Comparison of ENCODE assay signal across 28 cellular contexts in genomic region chr11:77424639-77425038, GRCh38.
"Had no signal": no experiment of that assay in that cellular context is flagged by ENCODE, and none has a peak within 500 bp of the region (broad histone marks: within the 10 kb centered on the region; RNA-seq: fewer than 3 reads in every experiment).

No MANE protein-coding gene starts in this region.

- FAIRE-seq: endometrium, endothelial cell of umbilical vein, frontal cortex had no signal

- ATAC-seq: activated CD4-positive, alpha-beta T cell treated with anti-CD3 and anti-CD28 coated beads for 36 hours; activated CD8-positive, alpha-beta memory T cell treated with anti-CD3 and anti-CD28 coated beads, Interleukin-2, amount 10 ng/mL, durations not matched to agents 7 days and 5 days; activated CD8-positive, alpha-beta T cell treated with anti-CD3 and anti-CD28 coated beads, Interleukin-2, amount 10 ng/mL, durations not matched to agents 7 days and 5 days; activated naive CD8-positive, alpha-beta T cell treated with anti-CD3 and anti-CD28 coated beads, Interleukin-2, amount 50 U/mL, for 24 hours; esophagus mucosa; T-helper 17 cell had no signal

- DNase-seq: activated CD4-positive, alpha-beta memory T cell treated with anti-CD3 and anti-CD28 coated beads for 36 hours; activated CD4-positive, alpha-beta T cell treated with anti-CD3 and anti-CD28 coated beads for 36 hours; activated CD4-positive, alpha-beta T cell treated with anti-CD3 and anti-CD28 coated beads, Interleukin-2, amount 10 ng/mL, durations not matched to agents 24 days and 14 days; activated CD4-positive, CD25-positive, alpha-beta regulatory T cell; activated CD4-positive, CD25-positive, alpha-beta regulatory T cell treated with anti-CD3 and anti-CD28 coated beads, Interleukin-2, amount 50 U/mL, for 72 hours; activated CD8-positive, alpha-beta memory T cell treated with anti-CD3 and anti-CD28 coated beads, Interleukin-2, amount 10 ng/mL, durations not matched to agents 7 days and 5 days; activated CD8-positive, alpha-beta memory T cell treated with anti-CD3 and anti-CD28 coated beads, Interleukin-2, amount 50 U/mL, for 4 hours; activated CD8-positive, alpha-beta T cell treated with anti-CD3 and anti-CD28 coated beads, Interleukin-2, amount 10 ng/mL, durations not matched to agents 7 days and 5 days; activated effector memory CD4-positive, alpha-beta T cell treated with anti-CD3 and anti-CD28 coated beads, Interleukin-2, amount 50 U/mL, for 16 hours; activated naive CD4-positive, alpha-beta T cell treated with anti-CD3 and anti-CD28 coated beads for 36 hours; activated naive CD8-positive, alpha-beta T cell treated with anti-CD3 and anti-CD28 coated beads for 36 hours; activated naive CD8-positive, alpha-beta T cell treated with anti-CD3 and anti-CD28 coated beads, Interleukin-2, amount 50 U/mL, for 24 hours; activated T-cell treated with anti-CD3 and anti-CD28 coated beads, Interleukin-2, amount 50 U/mL, for 1 hour; activated T-cell treated with anti-CD3 and anti-CD28 coated beads, Interleukin-2, amount 50 U/mL, for 48 hours; central memory CD4-positive, alpha-beta T cell; cerebellar nuclear complex; colonic mucosa; effector CD8-positive, alpha-beta T cell; foreskin fibroblast; head of caudate nucleus; hippocampal formation; T-helper 17 cell; T1000; WERI-Rb-1 had no signal
